Comparison of ENCODE assay signal across 9 cellular contexts in the genomic region with DNA sequence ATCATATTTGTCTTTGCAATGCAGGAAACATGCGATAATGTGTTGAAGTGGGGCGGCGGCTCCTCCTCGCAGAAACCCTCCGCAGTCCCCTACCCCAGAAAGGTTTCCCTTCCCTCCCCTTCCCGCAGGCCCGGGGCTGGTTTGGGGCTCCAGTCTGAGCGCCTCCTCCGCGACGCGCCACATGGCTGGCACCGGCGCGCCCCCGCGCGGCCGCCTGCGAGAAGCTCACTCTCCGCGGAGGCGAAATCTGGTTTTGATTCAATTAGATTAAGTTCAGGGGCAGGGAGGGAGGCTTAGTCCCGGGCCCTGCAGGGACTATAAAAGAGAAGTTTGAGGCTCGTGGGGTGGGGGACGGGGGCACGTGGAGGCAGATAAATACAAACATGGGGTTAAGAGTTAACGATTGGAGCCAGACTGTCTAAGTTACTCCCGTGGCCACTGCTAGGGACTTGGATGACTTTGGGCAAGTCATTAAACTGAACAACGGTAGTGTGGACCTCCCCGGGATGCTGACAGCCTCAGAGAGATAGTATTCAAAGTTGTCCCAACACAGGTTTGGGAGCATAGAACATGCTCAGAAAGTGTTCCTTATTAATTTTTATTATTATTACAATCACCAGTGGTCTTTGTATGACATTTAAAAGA.
DNase-seq lines count a peak whose midpoint lies in the region; ATAC-seq and TF ChIP-seq lines count a peak whose summit lies in the region.
"Had no signal": no experiment of that assay in that cellular context is flagged by ENCODE, and none has a peak within 500 bp of the region (broad histone marks: within the 10 kb centered on the region; RNA-seq: fewer than 3 reads in every experiment).

No MANE protein-coding gene starts in this region.

- no peak overlapping the region for H3K27ac Mint-ChIP-seq in naive thymus-derived CD4-positive, alpha-beta T cell
- H3K27ac Mint-ChIP-seq in stimulated activated naive CD8-positive, alpha-beta T cell treated with anti-CD3 and anti-CD28 coated beads, Interleukin-15, amount 100 ng/mL, for 72 hours = no peak overlapping the region

- peaks cover 0 to 22% (median 5%) of the 10 kb centered on the region in 7 donors for H3K4me1 Mint-ChIP-seq in naive thymus-derived CD4-positive, alpha-beta T cell
- peaks cover 7% of the 10 kb centered on the region for H3K4me1 Mint-ChIP-seq in stimulated activated naive CD8-positive, alpha-beta T cell treated with anti-CD3 and anti-CD28 coated beads, Interleukin-15, amount 100 ng/mL, for 72 hours

- CTCF ChIA-PET in naive thymus-derived CD4-positive, alpha-beta T cell (lab: Charles Lee) = no interaction called here

- intact Hi-C loops in esophagus muscularis mucosa (cut with DNase I) = loop anchor here (2.0 kb wide), 1 partner anchor 375 kb away; no protein-coding TSS in a partner anchor
- intact Hi-C loops in naive thymus-derived CD4-positive, alpha-beta T cell (cut with micrococcal nuclease) = no loop called here

- H3K4me3 Mint-ChIP-seq in naive thymus-derived CD4-positive, alpha-beta T cell = no peak overlapping the region
- no peak overlapping the region for H3K4me3 Mint-ChIP-seq in stimulated activated naive CD8-positive, alpha-beta T cell treated with anti-CD3 and anti-CD28 coated beads, Interleukin-15, amount 100 ng/mL, for 72 hours

- H3K27ac ChIP-seq in esophagus muscularis mucosa (replicated peaks in 1 of 4) = no peak overlapping the region
- no peak overlapping the region for H3K27ac ChIP-seq in naive thymus-derived CD4-positive, alpha-beta T cell (ENCODE audit: low read depth, low read length)
- H3K27ac ChIP-seq: BLaER1 treated with 17β-estradiol and CSF1 and Interleukin-3, amounts not matched to agents 10 nM and 100 nM had no signal

- 3% methylated on average over 30 of the region's 31 CpGs for whole genome bisulfite sequencing in esophagus muscularis mucosa

- H3K4me1 ChIP-seq in esophagus muscularis mucosa = peaks cover 0 to 17% (median 15%) of the 10 kb centered on the region in 4 donors
- no peaks in the 10 kb centered on the region for H3K4me1 ChIP-seq in naive thymus-derived CD4-positive, alpha-beta T cell (ENCODE audit: control insufficient read depth in 2 of 2, insufficient read depth in 2 of 2, low read length in 2 of 2)

- H3K27me3 ChIP-seq in esophagus muscularis mucosa = peaks cover 0 to 9% (median 0%) of the 10 kb centered on the region in 4 donors
- no peaks in the 10 kb centered on the region for H3K27me3 ChIP-seq in naive thymus-derived CD4-positive, alpha-beta T cell (ENCODE audit: control insufficient read depth in 2 of 2, insufficient read depth in 2 of 2, low read length in 2 of 2)
- H3K27me3 ChIP-seq: BLaER1 treated with 17β-estradiol and CSF1 and Interleukin-3, amounts not matched to agents 10 nM and 100 nM had no signal

- no peaks in the 10 kb centered on the region for H3K36me3 Mint-ChIP-seq in naive thymus-derived CD4-positive, alpha-beta T cell

- POLR2A ChIA-PET in naive thymus-derived CD4-positive, alpha-beta T cell (lab: Charles Lee) = no interaction called here

- no peaks in the 10 kb centered on the region for H3K36me3 ChIP-seq in esophagus muscularis mucosa
- H3K36me3 ChIP-seq in naive thymus-derived CD4-positive, alpha-beta T cell (ENCODE audit: control insufficient read depth in 2 of 3, insufficient read depth in 3 of 3, low read length in 3 of 3) = no peaks in the 10 kb centered on the region
- H3K36me3 ChIP-seq: BLaER1 treated with 17β-estradiol and CSF1 and Interleukin-3, amounts not matched to agents 10 nM and 100 nM had no signal

- no peak for TF ChIP-seq EP300 in esophagus muscularis mucosa (IDR thresholded peaks at IDR 0.05)

- peak; percentile 69 for ATAC-seq in HG02642 (IDR thresholded peaks at IDR 0.05; ENCODE audit: poor library complexity, unreplicated experiment)
- ATAC-seq in naive thymus-derived CD4-positive, alpha-beta T cell = peak; percentile 48
- peak; percentile 78 for ATAC-seq in stimulated activated naive CD8-positive, alpha-beta T cell treated with anti-CD3 and anti-CD28 coated beads, Interleukin-15, amount 100 ng/mL, for 72 hours

- TF ChIP-seq POLR2A in esophagus muscularis mucosa (IDR thresholded peaks at IDR 0.05; ENCODE audit: low read depth) = no peak

- peaks cover 21 to 59% (median 56%) of the 10 kb centered on the region in 5 donors for H3K27me3 Mint-ChIP-seq in naive thymus-derived CD4-positive, alpha-beta T cell
- peaks cover 52% of the 10 kb centered on the region for H3K27me3 Mint-ChIP-seq in stimulated activated naive CD8-positive, alpha-beta T cell treated with anti-CD3 and anti-CD28 coated beads, Interleukin-15, amount 100 ng/mL, for 72 hours

- TF ChIP-seq CTCF in esophagus muscularis mucosa (IDR thresholded peaks at IDR 0.05) = peak; percentile 71 to 88 (median 75)

- peak overlapping the region in 1 of 4 donors; percentile 12 for H3K4me3 ChIP-seq in esophagus muscularis mucosa
- H3K4me3 ChIP-seq in naive thymus-derived CD4-positive, alpha-beta T cell (ENCODE audit: low read length) = no peak overlapping the region
- H3K4me3 ChIP-seq: BLaER1 treated with 17β-estradiol and CSF1 and Interleukin-3, amounts not matched to agents 10 nM and 100 nM had no signal

- peaks cover 0 to 7% (median 0%) of the 10 kb centered on the region in 11 donors for H3K9me3 Mint-ChIP-seq in naive thymus-derived CD4-positive, alpha-beta T cell
- no peaks in the 10 kb centered on the region for H3K9me3 Mint-ChIP-seq in stimulated activated naive CD8-positive, alpha-beta T cell treated with anti-CD3 and anti-CD28 coated beads, Interleukin-15, amount 100 ng/mL, for 72 hours

- DNase-seq in NCI-H1417 (lab: John Stamatoyannopoulos, UW) (peak; percentile 18 to 69 (median 42)), NCI-H1417 treated with DMSO at 0.1 percent for 48 hours (lab: John Stamatoyannopoulos, UW) (no peak), NCI-H69 (lab: John Stamatoyannopoulos, UW) (peak; percentile 84), activated T-cell treated with anti-CD3 and anti-CD28 coated beads for 24 hours (ENCODE audit: low read depth) (peak; percentile 33), esophagus muscularis mucosa (ENCODE audit: extremely low spot score) (no peak)
- DNase-seq in naive thymus-derived CD4-positive, alpha-beta T cell = peak in 7 of 9 donors; percentile 0 to 54 (median 25)
- DNase-seq in stimulated activated naive CD8-positive, alpha-beta T cell treated with anti-CD3 and anti-CD28 coated beads, Interleukin-15, amount 100 ng/mL, for 72 hours = peak; percentile 40 to 46

- no peaks in the 10 kb centered on the region for H3K9me3 ChIP-seq in esophagus muscularis mucosa
- no peaks in the 10 kb centered on the region for H3K9me3 ChIP-seq in naive thymus-derived CD4-positive, alpha-beta T cell (ENCODE audit: control insufficient read depth in 2 of 3, low read length in 3 of 3)
- H3K9me3 ChIP-seq: BLaER1 treated with 17β-estradiol and CSF1 and Interleukin-3, amounts not matched to agents 10 nM and 100 nM had no signal

Comparison
In these comparisons a context has a peak if more than half of its experiments do, and no peak if none do; other contexts are left out.
1. DNase-seq: peak in NCI-H1417 (3 of 3), NCI-H69 (single experiment), activated T-cell treated with anti-CD3 and anti-CD28 coated beads for 24 hours (single experiment), naive thymus-derived CD4-positive, alpha-beta T cell (7 of 9) and stimulated activated naive CD8-positive, alpha-beta T cell treated with anti-CD3 and anti-CD28 coated beads, Interleukin-15, amount 100 ng/mL, for 72 hours (2 of 2); none in NCI-H1417 treated with DMSO at 0.1 percent for 48 hours (single experiment) and esophagus muscularis mucosa (single experiment).
2. Peak in every context shown above with its lines, with median percentiles within 50 percentile points of each other: ATAC-seq.